Comparison of ENCODE assay signal across 8 cellular contexts in genomic region chr16:20898938-20899502, GRCh38. TPM values are rescaled to one million over a fixed set of nuclear protein-coding genes. Genes with fewer than 3 reads are reported as not detected.
DNase-seq lines count a peak whose midpoint lies in the region; ATAC-seq, FAIRE-seq and TF ChIP-seq lines count a peak whose summit lies in the region.

No MANE protein-coding gene starts in this region.

- H3K27ac ChIP-seq in CD8-positive, alpha-beta T cell (ENCODE audit: low read depth, low read length) = no peak overlapping the region
- peak overlapping the region; percentile 84 for H3K27ac ChIP-seq in Panc1 (ENCODE audit: low read length)
- peak overlapping the region; percentile 81 for H3K27ac ChIP-seq in endothelial cell of umbilical vein (ENCODE audit: insufficient read depth, low read depth, low read length)
- H3K27ac ChIP-seq in osteoblast (ENCODE audit: low read depth, low read length) = peak overlapping the region; percentile 93

- H3K4me2 ChIP-seq in endothelial cell of umbilical vein (ENCODE audit: insufficient read depth, low read length) (peak overlapping the region; percentile 92), osteoblast (ENCODE audit: insufficient read depth, low read length) (peak overlapping the region; percentile 89)

- in situ Hi-C loops in Panc1 (cut with HindIII; ENCODE audit: low pct_unique_long_range_greater_than_20kb, low sequenced_read_pairs) = no loop called here

- no TSS peak for BruUV-seq in Panc1 (replicated peaks; lab: Mats Ljungman, UMichigan)
- TSS peak; percentile 36 for BruUV-seq in endothelial cell of umbilical vein (replicated peaks; lab: Mats Ljungman, UMichigan)

- peak overlapping the region; percentile 96 for H3K4me3 Mint-ChIP-seq in CD8-positive, alpha-beta T cell

- H3K9me1 ChIP-seq in endothelial cell of umbilical vein (replicated peaks; ENCODE audit: control insufficient read depth, extremely low read depth, insufficient read depth, low read length) = no peaks in the 10 kb centered on the region

- no peaks in the 10 kb centered on the region for H3K36me3 ChIP-seq in CD8-positive, alpha-beta T cell (ENCODE audit: insufficient read depth, low read length)
- peaks cover 3% of the 10 kb centered on the region for H3K36me3 ChIP-seq in Panc1 (ENCODE audit: control insufficient read depth, insufficient read depth, low read length)
- peaks cover 7 to 16% of the 10 kb centered on the region in 2 experiments for H3K36me3 ChIP-seq in endothelial cell of umbilical vein (ENCODE audit: control insufficient read depth in 2 of 2, extremely low read depth in 1 of 2, insufficient read depth in 2 of 2, low read length in 2 of 2)
- peaks cover 31% of the 10 kb centered on the region for H3K36me3 ChIP-seq in osteoblast (ENCODE audit: insufficient read depth, low read length)

- peaks cover 28% of the 10 kb centered on the region for H3K4me1 ChIP-seq in CD8-positive, alpha-beta T cell (ENCODE audit: insufficient read depth, low read length)
- peaks cover 41% of the 10 kb centered on the region for H3K4me1 ChIP-seq in Panc1 (ENCODE audit: control insufficient read depth, insufficient read depth, low read length)
- H3K4me1 ChIP-seq in endothelial cell of umbilical vein (ENCODE audit: control insufficient read depth, extremely low read depth, insufficient read depth, low read length) = peaks cover 46% of the 10 kb centered on the region
- peaks cover 42% of the 10 kb centered on the region for H3K4me1 ChIP-seq in osteoblast (ENCODE audit: insufficient read depth, low read length)

- peak; percentile 75 for FAIRE-seq in endothelial cell of umbilical vein (lab: Jason Lieb, UNC)

- H3K4me1 Mint-ChIP-seq in CD8-positive, alpha-beta T cell (ENCODE audit: low read depth) = peaks cover 54% of the 10 kb centered on the region

- intact Hi-C loops in CD8-positive, alpha-beta T cell (cut with DNase I, micrococcal nuclease) = loop anchor here in 1 of 2 experiments (5.0 kb wide), 1 partner anchor 1182 kb away; the partner anchor contains the start of genes IQCK and KNOP1
- intact Hi-C loops in Panc1 (cut with micrococcal nuclease; ENCODE audit: unreplicated experiment) = no loop called here
- intact Hi-C loops in endothelial cell of umbilical vein (cut with micrococcal nuclease) = no loop called here

- TF ChIP-seq CTCF in CD8-positive, alpha-beta T cell (IDR thresholded peaks at IDR 0.05) = no peak
- TF ChIP-seq CTCF in Panc1 (IDR thresholded peaks at IDR 0.05) (no peak), endothelial cell of umbilical vein (IDR thresholded peaks at IDR 0.05; ENCODE audit: extremely low read depth in 1 of 2, insufficient read depth in 1 of 2, low read depth in 1 of 2, low read length in 2 of 2) (no peak), osteoblast (IDR thresholded peaks at IDR 0.05; ENCODE audit: extremely low read depth, low read depth, low read length) (no peak)

- peaks cover 27% of the 10 kb centered on the region for H3K36me3 Mint-ChIP-seq in CD8-positive, alpha-beta T cell

- DNase-seq in CD8-positive, alpha-beta T cell = no peak
- no peak for DNase-seq in Panc1 (ENCODE audit: low read depth, low spot score)
- DNase-seq in endothelial cell of umbilical vein (ENCODE audit: low read depth, low spot score) = peak; percentile 45
- peak; percentile 78 for DNase-seq in osteoblast (ENCODE audit: insufficient read length, low spot score, missing footprints)
- no peak for DNase-seq in HEK293T (ENCODE audit: extremely low spot score)
- no peak for DNase-seq in mesenteric fat pad (ENCODE audit: low spot score)

- H3K27ac Mint-ChIP-seq in CD8-positive, alpha-beta T cell = peak overlapping the region; percentile 98

- no peaks in the 10 kb centered on the region for H3K9me3 Mint-ChIP-seq in CD8-positive, alpha-beta T cell

- dilution Hi-C loops in endothelial cell of umbilical vein (cut with MboI; ENCODE audit: extremely low pct_ligation_motif_present, low sequenced_read_pairs) = no loop called here

- POLR2A ChIA-PET in CD8-positive, alpha-beta T cell (lab: Charles Lee) = interaction anchor here (0.5 to 0.8 kb wide), 3 partner anchors 10 to 54 kb away, joined by 3 read pairs; no protein-coding TSS in a partner anchor
- POLR2A ChIA-PET in Panc1 (lab: Charles Lee) (no interaction called here), endothelial cell of umbilical vein (lab: Charles Lee) (interaction anchor here (0.9 to 2.6 kb wide), 2 partner anchors 45 to 48 kb away, joined by 3 to 15 read pairs; no protein-coding TSS in a partner anchor), HEK293T (lab: Yijun Ruan, JAX) (interaction anchor here (1.0 to 2.0 kb wide), 2 partner anchors 11 to 92 kb away, joined by 3 to 5 read pairs; no protein-coding TSS in a partner anchor)

- TF ChIP-seq POLR2A in endothelial cell of umbilical vein (IDR thresholded peaks at IDR 0.05; ENCODE audit: low read depth, low read length) = no peak

- H3K27me3 ChIP-seq in CD8-positive, alpha-beta T cell (ENCODE audit: insufficient read depth, low read length) = no peaks in the 10 kb centered on the region
- H3K27me3 ChIP-seq in Panc1 (ENCODE audit: control insufficient read depth, insufficient read depth, low read length) (no peaks in the 10 kb centered on the region), endothelial cell of umbilical vein (ENCODE audit: control insufficient read depth in 2 of 2, insufficient read depth in 2 of 2, low read length in 2 of 2) (no peaks in the 10 kb centered on the region), osteoblast (ENCODE audit: insufficient read depth, low read length) (no peaks in the 10 kb centered on the region)

- H3K4me3 ChIP-seq in CD8-positive, alpha-beta T cell (ENCODE audit: low read depth, low read length) = peak overlapping the region; percentile 80
- H3K4me3 ChIP-seq in Panc1 (ENCODE audit: low read depth in 2 of 2, low read length in 2 of 2) (peak overlapping the region; percentile 82 to 91), endothelial cell of umbilical vein (replicated peaks in 1 of 3; ENCODE audit: insufficient read depth in 1 of 3, low read depth in 1 of 3, low read length in 3 of 3) (peak overlapping the region; percentile 56 to 96 (median 83)), osteoblast (ENCODE audit: insufficient read depth, low read length) (peak overlapping the region; percentile 90)

- ATAC-seq in CD8-positive, alpha-beta T cell = no peak
- ATAC-seq in Panc1 = no peak
- ATAC-seq in activated CD4-positive, CD25-positive, alpha-beta regulatory T cell treated with anti-CD3 and anti-CD28 coated beads, Interleukin-2, amount 50 U/mL, for 24 hours = no peak
- no peak for ATAC-seq in HG03521 (IDR thresholded peaks at IDR 0.05; ENCODE audit: unreplicated experiment)

- peak overlapping the region; percentile 94 for H3K9ac ChIP-seq in endothelial cell of umbilical vein (replicated peaks; ENCODE audit: extremely low read depth, insufficient read depth, low read length)

- CTCF ChIA-PET in CD8-positive, alpha-beta T cell (lab: Charles Lee) = interaction anchor here (0.6 to 1.1 kb wide), 2 partner anchors 25 to 48 kb away, joined by 3 to 5 read pairs; no protein-coding TSS in a partner anchor
- CTCF ChIA-PET in Panc1 (lab: Charles Lee) (no interaction called here), endothelial cell of umbilical vein (lab: Charles Lee) (interaction anchor here (0.8 to 3.6 kb wide), 5 partner anchors 17 to 104 kb away, joined by 3 to 33 read pairs (median 5); no protein-coding TSS in a partner anchor), HEK293T (lab: Yijun Ruan, JAX) (no interaction called here)

- no peaks in the 10 kb centered on the region for H3K27me3 Mint-ChIP-seq in CD8-positive, alpha-beta T cell (ENCODE audit: low read depth)

- H3K9me3 ChIP-seq in CD8-positive, alpha-beta T cell (ENCODE audit: low read length) = no peaks in the 10 kb centered on the region
- H3K9me3 ChIP-seq in Panc1 (ENCODE audit: control insufficient read depth, insufficient read depth, low read depth, low read length) = no peaks in the 10 kb centered on the region
- H3K9me3 ChIP-seq in endothelial cell of umbilical vein (replicated peaks; ENCODE audit: control insufficient read depth, insufficient read depth, low read length) = no peaks in the 10 kb centered on the region
- H3K9me3 ChIP-seq in osteoblast (ENCODE audit: low read depth, low read length) = no peaks in the 10 kb centered on the region

- H4K20me1 ChIP-seq in endothelial cell of umbilical vein (replicated peaks; ENCODE audit: control insufficient read depth, extremely low read depth, insufficient read depth, low read length) = no peaks in the 10 kb centered on the region
- peaks cover 42% of the 10 kb centered on the region for H4K20me1 ChIP-seq in osteoblast (ENCODE audit: insufficient read depth, low read length)

- peaks cover 77% of the 10 kb centered on the region for H3K79me2 ChIP-seq in endothelial cell of umbilical vein (ENCODE audit: control insufficient read depth, insufficient read depth, low read length)
- peaks cover 83% of the 10 kb centered on the region for H3K79me2 ChIP-seq in osteoblast (ENCODE audit: insufficient read depth, low read length)

- H2AFZ ChIP-seq in endothelial cell of umbilical vein (ENCODE audit: low read depth, low read length) (no peak overlapping the region), osteoblast (ENCODE audit: low read length) (no peak overlapping the region)

RNA-seq across cellular contexts. Expression of gene DCUN1D3, which starts 1.1 kb away (rescaled TPM):
- 1 to 10 TPM; 2.3 to 2.6 TPM for total RNA-seq in CD8-positive, alpha-beta T cell
- total RNA-seq in Panc1 (2021; ENCODE audit: unreplicated experiment) (23.5 TPM), endothelial cell of umbilical vein (35.0 and 39.6 TPM in 2 replicates), osteoblast (26.2 and 33.7 TPM in 2 replicates), mesenteric fat pad (187 TPM)
- 7.7 TPM for polyA plus RNA-seq in Panc1 (2012; ENCODE audit: insufficient read length)
- polyA plus RNA-seq in endothelial cell of umbilical vein = 8.8 and 10.4 TPM in 2 replicates
- polyA plus RNA-seq in endothelial cell of umbilical vein (2011; cell fraction: cytosol; rRNA removed) = 13.5 and 14.2 TPM in 2 replicates
- polyA plus RNA-seq in endothelial cell of umbilical vein (2011; cell fraction: nucleus; rRNA removed) = 28.5 and 31.3 TPM in 2 replicates
- polyA plus RNA-seq in endothelial cell of umbilical vein (2012) = 15.7 and 16.5 TPM in 2 replicates
- polyA minus RNA-seq in endothelial cell of umbilical vein = 40.9 and 43.9 TPM in 2 replicates
- 1.6 TPM for polyA minus RNA-seq in endothelial cell of umbilical vein (2011; cell fraction: cytosol; rRNA and poly(A)+ RNA removed)
- 40.7 and 47.7 TPM in 2 replicates for polyA minus RNA-seq in endothelial cell of umbilical vein (2011; cell fraction: nucleus; rRNA and poly(A)+ RNA removed)

RNA-seq across cellular contexts. Expression of gene LYRM1, which starts 1.6 kb away (rescaled TPM):
- 10 to 100 TPM; 12.4 to 12.7 TPM for total RNA-seq in CD8-positive, alpha-beta T cell
- total RNA-seq in Panc1 (2021; ENCODE audit: unreplicated experiment) (30.7 TPM), endothelial cell of umbilical vein (28.4 and 29.1 TPM in 2 replicates), osteoblast (42.7 and 44.9 TPM in 2 replicates), mesenteric fat pad (42.0 TPM)
- 26.4 TPM for polyA plus RNA-seq in Panc1 (2012; ENCODE audit: insufficient read length)
- polyA plus RNA-seq in endothelial cell of umbilical vein = 13.8 and 20.4 TPM in 2 replicates
- 34.3 and 34.7 TPM in 2 replicates for polyA plus RNA-seq in endothelial cell of umbilical vein (2011; cell fraction: cytosol; rRNA removed)
- polyA plus RNA-seq in endothelial cell of umbilical vein (2011; cell fraction: nucleus; rRNA removed) = 16.3 and 18.2 TPM in 2 replicates
- polyA plus RNA-seq in endothelial cell of umbilical vein (2012) = 45.2 and 45.3 TPM in 2 replicates
- polyA minus RNA-seq in endothelial cell of umbilical vein = 10.3 and 13.5 TPM in 2 replicates
- polyA minus RNA-seq in endothelial cell of umbilical vein (2011; cell fraction: cytosol; rRNA and poly(A)+ RNA removed) = 9.3 TPM
- 6.7 and 7.1 TPM in 2 replicates for polyA minus RNA-seq in endothelial cell of umbilical vein (2011; cell fraction: nucleus; rRNA and poly(A)+ RNA removed)

Comparison
In these comparisons a context has a peak if more than half of its experiments do, and no peak if none do; other contexts are left out.
1. DNase-seq: peak in endothelial cell of umbilical vein (single experiment) and osteoblast (single experiment); none in CD8-positive, alpha-beta T cell (0 of 7), Panc1 (single experiment), HEK293T (single experiment) and mesenteric fat pad (single experiment).
2. CTCF ChIA-PET loops: an anchor here in CD8-positive, alpha-beta T cell (0.6 to 1.1 kb wide) and endothelial cell of umbilical vein (0.8 to 3.6 kb wide); none called in Panc1 and HEK293T.
3. Peak in every context shown above with its lines, with median percentiles within 50 percentile points of each other: H3K4me3 ChIP-seq.